14 cellular contexts compared by ENCODE assay signal in genomic region chr1:23573574-23574182, GRCh38.
"Had no signal": no experiment of that assay in that cellular context is flagged by ENCODE, and none has a peak within 500 bp of the region (broad histone marks: within the 10 kb centered on the region; RNA-seq: fewer than 3 reads in every experiment).

No MANE protein-coding gene starts in this region.

- H3K9me3 Mint-ChIP-seq: activated naive CD8-positive, alpha-beta T cell treated with anti-CD3 and anti-CD28 coated beads, Interleukin-2, amount 10 ng/mL, durations not matched to agents 7 days and 5 days; activated T-cell treated with anti-CD3 and anti-CD28 coated beads, Interleukin-2, amount 50 U/mL, for 72 hours; neural crest cell had no signal

- H3K27ac ChIP-seq: ovary, upper lobe of left lung had no signal

- DNase-seq: activated CD4-positive, alpha-beta T cell treated with anti-CD3 and anti-CD28 coated beads, Interleukin-2, amount 50 U/mL, for 48 hours; activated CD4-positive, CD25-positive, alpha-beta regulatory T cell treated with anti-CD3 and anti-CD28 coated beads, Interleukin-2, amount 50 U/mL, for 72 hours; activated gamma-delta T cell treated with Interleukin-2 at 50 U/mL for 16 hours; activated naive CD8-positive, alpha-beta T cell treated with anti-CD3 and anti-CD28 coated beads, Interleukin-2, amount 10 ng/mL, durations not matched to agents 7 days and 5 days; activated T-cell treated with anti-CD3 and anti-CD28 coated beads, Interleukin-2, amount 50 U/mL, for 72 hours; effector CD4-positive, alpha-beta T cell; foreskin melanocyte; mesenchymal stem cell; ovary; T-helper 2 cell; upper lobe of left lung had no signal

- H3K4me3 ChIP-seq: ovary, skin epidermis, upper lobe of left lung had no signal

- H3K9me3 ChIP-seq: ovary, upper lobe of left lung had no signal

- H3K36me3 ChIP-seq: ovary, upper lobe of left lung had no signal

- ATAC-seq: activated T-cell treated with anti-CD3 and anti-CD28 coated beads, Interleukin-2, amount 50 U/mL, for 72 hours; left lobe of liver had no signal

- H3K36me3 Mint-ChIP-seq: activated naive CD8-positive, alpha-beta T cell treated with anti-CD3 and anti-CD28 coated beads, Interleukin-2, amount 10 ng/mL, durations not matched to agents 7 days and 5 days had no signal

- H3K27ac Mint-ChIP-seq: activated T-cell treated with anti-CD3 and anti-CD28 coated beads, Interleukin-2, amount 50 U/mL, for 72 hours had no signal

- H3K4me3 Mint-ChIP-seq: activated T-cell treated with anti-CD3 and anti-CD28 coated beads, Interleukin-2, amount 50 U/mL, for 72 hours; neural crest cell had no signal

- H3K27me3 ChIP-seq: ovary, upper lobe of left lung had no signal
